1 cellular context compared by ENCODE assay signal in the genomic region with DNA sequence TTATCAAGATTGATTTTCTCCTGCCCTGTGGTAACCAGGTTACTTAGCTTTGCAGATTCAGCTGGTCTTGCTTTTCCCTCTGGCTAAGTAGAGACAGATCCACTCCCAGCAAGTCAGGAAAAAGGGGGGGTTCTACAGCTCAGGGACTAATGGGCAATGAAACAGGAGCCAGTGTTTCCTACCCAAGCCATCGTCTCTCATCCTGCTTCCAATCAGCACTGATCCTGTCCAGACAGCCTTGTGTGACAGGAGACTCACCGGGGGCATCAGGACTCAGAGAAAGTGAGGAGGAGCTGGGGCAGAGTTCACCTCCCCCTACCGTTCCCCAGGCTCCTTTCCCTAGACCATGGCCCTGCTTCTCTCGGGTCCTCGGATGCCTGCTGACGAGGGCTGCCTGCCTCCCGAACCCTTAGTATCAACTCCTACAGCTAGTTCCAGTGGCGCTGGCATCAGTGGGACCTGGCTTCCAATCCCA.
TF ChIP-seq lines count a peak whose summit lies in the region.

No MANE protein-coding gene starts in this region.

TF ChIP-seq in IMR-90, 13 proteins besides CTCF, POLR2A, EP300 and RAD21 (continued from another document):
- TF ChIP-seq, protein P1, sequence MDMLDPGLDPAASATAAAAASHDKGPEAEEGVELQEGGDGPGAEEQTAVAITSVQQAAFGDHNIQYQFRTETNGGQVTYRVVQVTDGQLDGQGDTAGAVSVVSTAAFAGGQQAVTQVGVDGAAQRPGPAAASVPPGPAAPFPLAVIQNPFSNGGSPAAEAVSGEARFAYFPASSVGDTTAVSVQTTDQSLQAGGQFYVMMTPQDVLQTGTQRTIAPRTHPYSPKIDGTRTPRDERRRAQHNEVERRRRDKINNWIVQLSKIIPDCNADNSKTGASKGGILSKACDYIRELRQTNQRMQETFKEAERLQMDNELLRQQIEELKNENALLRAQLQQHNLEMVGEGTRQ (IDR thresholded peaks at IDR 0.05; ENCODE audit: low read depth, low read length), result no peak
- TF ChIP-seq CHD1 (IDR thresholded peaks at IDR 0.05; ENCODE audit: low read depth, low read length), result no peak
- TF ChIP-seq SMC3 (IDR thresholded peaks at IDR 0.05; ENCODE audit: low read depth, low read length), result no peak
- no peak for TF ChIP-seq NFE2L2 (IDR thresholded peaks at IDR 0.05; ENCODE audit: low read depth, low read length)
- no peak for TF ChIP-seq MAFK (IDR thresholded peaks at IDR 0.05; ENCODE audit: low read depth, low read length)
- no peak for TF ChIP-seq RFX5 (IDR thresholded peaks at IDR 0.05; ENCODE audit: low read depth, low read length)
- TF ChIP-seq, protein P2, sequence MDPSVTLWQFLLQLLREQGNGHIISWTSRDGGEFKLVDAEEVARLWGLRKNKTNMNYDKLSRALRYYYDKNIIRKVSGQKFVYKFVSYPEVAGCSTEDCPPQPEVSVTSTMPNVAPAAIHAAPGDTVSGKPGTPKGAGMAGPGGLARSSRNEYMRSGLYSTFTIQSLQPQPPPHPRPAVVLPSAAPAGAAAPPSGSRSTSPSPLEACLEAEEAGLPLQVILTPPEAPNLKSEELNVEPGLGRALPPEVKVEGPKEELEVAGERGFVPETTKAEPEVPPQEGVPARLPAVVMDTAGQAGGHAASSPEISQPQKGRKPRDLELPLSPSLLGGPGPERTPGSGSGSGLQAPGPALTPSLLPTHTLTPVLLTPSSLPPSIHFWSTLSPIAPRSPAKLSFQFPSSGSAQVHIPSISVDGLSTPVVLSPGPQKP (IDR thresholded peaks at IDR 0.05; ENCODE audit: borderline replicate concordance, low read depth, low read length), result no peak
